ENCODE assay signal across 8 cellular contexts in genomic region chr6:40823917-40824891, GRCh38.
DNase-seq lines count a peak whose midpoint lies in the region; ATAC-seq and TF ChIP-seq lines count a peak whose summit lies in the region.
"Not testable (repeated sequence)": the region's sequence is repeated elsewhere in the genome, so short reads cannot be mapped to it uniquely, and the experiment has no call there.

No MANE protein-coding gene starts in this region.

- H3K9me3 ChIP-seq in T-helper 17 cell (ENCODE audit: control insufficient read depth, low read length, poor library complexity, severe bottlenecking); cardiac muscle cell (ENCODE audit: low read depth); thyroid gland: not testable (repeated sequence)

- not testable (repeated sequence) for H3K27ac ChIP-seq in cardiac muscle cell, thyroid gland

- TF ChIP-seq CTCF in brain (conservative IDR thresholded peaks at IDR 0.05) (peak; percentile 53 to 73), cardiac muscle cell (IDR thresholded peaks at IDR 0.05; ENCODE audit: low read depth, low read length) (peak; percentile 67), natural killer cell (IDR thresholded peaks at IDR 0.05) (peak; percentile 66), thyroid gland (IDR thresholded peaks at IDR 0.05) (peak in 5 of 6 experiments; percentile 19 to 54 (median 38))

- not testable (repeated sequence) for H3K36me3 ChIP-seq in cardiac muscle cell, thyroid gland

- peaks cover 48% of the 10 kb centered on the region for H3K27me3 Mint-ChIP-seq in T-helper 17 cell
- not testable (repeated sequence) for H3K27me3 Mint-ChIP-seq in brain
- peaks cover 18 to 28% of the 10 kb centered on the region in 2 donors for H3K27me3 Mint-ChIP-seq in natural killer cell (ENCODE audit: low read depth in 2 of 2)

- not testable (repeated sequence) for TF ChIP-seq POLR2A in thyroid gland (IDR thresholded peaks at IDR 0.05)

- intact Hi-C loops in natural killer cell (cut with micrococcal nuclease) = loop anchor here (1.0 to 10.0 kb wide), 3 partner anchors 274 to 959 kb away; no protein-coding TSS in a partner anchor
- intact Hi-C loops in thyroid gland (cut with DNase I) = loop anchor here (10.0 kb wide), 1 partner anchor 489 kb away; no protein-coding TSS in a partner anchor

- H3K27me3 ChIP-seq in cardiac muscle cell, thyroid gland: not testable (repeated sequence)

- H3K9me3 Mint-ChIP-seq in brain, natural killer cell: not testable (repeated sequence)

- not testable (repeated sequence) for H3K36me3 Mint-ChIP-seq in T-helper 17 cell (ENCODE audit: low read depth); brain; natural killer cell

- not testable (repeated sequence) for H3K4me1 Mint-ChIP-seq in T-helper 17 cell, natural killer cell
- peaks cover 11% of the 10 kb centered on the region for H3K4me1 Mint-ChIP-seq in brain

- DNase-seq in DMS79 (lab: John Stamatoyannopoulos, UW) (peak; percentile 15), HuH-7 (ENCODE audit: low spot score) (peak; percentile 48), NCI-H460 (ENCODE audit: extremely low read depth, low read depth) (peak; percentile 64), cardiac muscle cell (ENCODE audit: low read depth in 1 of 2, low spot score in 1 of 2) (peak; percentile 68 to 76), thyroid gland (peak; percentile 41 to 48)
- not testable (repeated sequence) for DNase-seq in T-helper 17 cell, natural killer cell

- not testable (repeated sequence) for H3K4me3 Mint-ChIP-seq in T-helper 17 cell, brain, natural killer cell

- not testable (repeated sequence) for H3K4me1 ChIP-seq in cardiac muscle cell (ENCODE audit: low read depth); thyroid gland

- H3K4me3 ChIP-seq in cardiac muscle cell; thyroid gland (replicated peaks in 1 of 3): not testable (repeated sequence)

- not testable (repeated sequence) for H3K27ac Mint-ChIP-seq in T-helper 17 cell, brain, natural killer cell

- peak; percentile 35 for ATAC-seq in T-helper 17 cell
- peak; percentile 66 to 84 (median 66) for ATAC-seq in natural killer cell

- WGBS in thyroid gland, 2 donors = 45 to 48% methylated on average over 12 of the region's 12 CpGs
